Comparison of ENCODE assay signal across 11 cellular contexts in the genomic region with DNA sequence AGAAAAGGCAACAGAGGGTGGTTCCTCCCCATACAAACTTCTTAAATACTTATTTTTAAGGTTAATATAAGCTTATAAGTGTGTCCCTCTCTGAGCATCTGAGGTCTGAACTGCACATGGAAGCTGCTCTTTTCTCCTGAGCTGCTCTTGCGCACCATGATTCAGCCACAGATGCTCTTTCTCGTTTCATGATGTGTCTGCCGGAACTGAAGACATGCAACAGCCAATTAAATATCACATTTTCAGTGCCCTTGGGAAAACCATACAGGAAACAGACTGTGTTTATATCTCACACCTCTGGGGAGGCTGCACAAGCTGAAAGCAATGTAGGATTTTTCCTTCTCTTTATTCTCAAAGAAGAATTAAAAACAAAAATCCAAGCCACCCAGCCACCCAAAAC.
A peak's percentile ranks its signal among the peaks of the same experiment; 100 is the strongest.
DNase-seq lines count a peak whose midpoint lies in the region; ATAC-seq, FAIRE-seq and TF ChIP-seq lines count a peak whose summit lies in the region.
"Had no signal": no experiment of that assay in that cellular context is flagged by ENCODE, and none has a peak within 500 bp of the region (broad histone marks: within the 10 kb centered on the region; RNA-seq: fewer than 3 reads in every experiment).

No MANE protein-coding gene starts in this region.

- H3K27ac ChIP-seq in psoas muscle = no peak overlapping the region

- H3K27ac Mint-ChIP-seq in mesothelial cell of epicardium = no peak overlapping the region
- H3K27ac Mint-ChIP-seq: HFFc6 had no signal

- H3K4me1 Mint-ChIP-seq in mesothelial cell of epicardium = peaks cover 29% of the 10 kb centered on the region

- TF ChIP-seq CTCF in mesothelial cell of epicardium (IDR thresholded peaks at IDR 0.05; ENCODE audit: unreplicated experiment) = no peak
- no peak for TF ChIP-seq CTCF in psoas muscle (IDR thresholded peaks at IDR 0.05)
- TF ChIP-seq CTCF in GM13976 (IDR thresholded peaks at IDR 0.05; ENCODE audit: borderline replicate concordance, control extremely low read depth, extremely low read depth, insufficient read depth, missing control alignments) = no peak

- no peaks in the 10 kb centered on the region for H3K27me3 Mint-ChIP-seq in mesothelial cell of epicardium (ENCODE audit: low read depth)

- peak; percentile 60 for ATAC-seq in HG03060 (IDR thresholded peaks at IDR 0.05; ENCODE audit: low read depth, unreplicated experiment)
- ATAC-seq in psoas muscle = no peak

- no peaks in the 10 kb centered on the region for H3K27me3 ChIP-seq in psoas muscle (ENCODE audit: insufficient read depth in 3 of 3, low read length in 2 of 3)

- DNase-seq in DMS 273 (lab: John Stamatoyannopoulos, UW; ENCODE audit: unreplicated experiment) (peak; percentile 78), GM19239 (ENCODE audit: insufficient read length, low spot score) (peak; percentile 12), RPMI7951 (ENCODE audit: low read depth) (peak; percentile 60), mesothelial cell of epicardium (ENCODE audit: low spot score in 2 of 2, unreplicated experiment in 2 of 2) (no peak), amniotic stem cell (lab: John Stamatoyannopoulos, UW) (no peak), psoas muscle (no peak), GM13976 (ENCODE audit: low spot score) (no peak)
- DNase-seq: Caco-2, HFFc6, NCI-H1436 had no signal

- peak; percentile 86 for FAIRE-seq in GM19239 (lab: Jason Lieb, UNC)

- H3K4me3 Mint-ChIP-seq in mesothelial cell of epicardium = no peak overlapping the region
- H3K4me3 Mint-ChIP-seq: HFFc6 had no signal

- no peak overlapping the region for H3K4me3 ChIP-seq in psoas muscle

- H3K9me3 Mint-ChIP-seq in mesothelial cell of epicardium = no peaks in the 10 kb centered on the region
- H3K9me3 Mint-ChIP-seq: HFFc6 had no signal

- H3K36me3 ChIP-seq in psoas muscle (ENCODE audit: insufficient read depth in 1 of 2, low read depth in 1 of 2) = no peaks in the 10 kb centered on the region

- in situ Hi-C loops in GM13976 (cut with MboI; ENCODE audit: low sequenced_read_pairs, unreplicated experiment) = no loop called here

- 45 to 58% (median 58%) methylated on average over 3 of the region's 3 CpGs for WGBS in psoas muscle, 3 donors

- no peaks in the 10 kb centered on the region for H3K4me1 ChIP-seq in psoas muscle
- H3K4me1 ChIP-seq: Caco-2 had no signal

- intact Hi-C loops in psoas muscle (cut with DNase I) = loop anchor here in 1 of 2 donors (10.0 kb wide), 1 partner anchor 299 kb away; no protein-coding TSS in a partner anchor

- H3K36me3 Mint-ChIP-seq in mesothelial cell of epicardium = no peaks in the 10 kb centered on the region

- H3K9me3 ChIP-seq in psoas muscle = no peaks in the 10 kb centered on the region
- H3K9me3 ChIP-seq: Caco-2 had no signal

Comparison
In these comparisons a context has a peak if more than half of its experiments do, and no peak if none do; other contexts are left out.
1. DNase-seq: peak in DMS 273 (single experiment), GM19239 (single experiment) and RPMI7951 (single experiment); none in mesothelial cell of epicardium (0 of 2), amniotic stem cell (single experiment), psoas muscle (0 of 2) and GM13976 (single experiment).